In the genomic region with DNA sequence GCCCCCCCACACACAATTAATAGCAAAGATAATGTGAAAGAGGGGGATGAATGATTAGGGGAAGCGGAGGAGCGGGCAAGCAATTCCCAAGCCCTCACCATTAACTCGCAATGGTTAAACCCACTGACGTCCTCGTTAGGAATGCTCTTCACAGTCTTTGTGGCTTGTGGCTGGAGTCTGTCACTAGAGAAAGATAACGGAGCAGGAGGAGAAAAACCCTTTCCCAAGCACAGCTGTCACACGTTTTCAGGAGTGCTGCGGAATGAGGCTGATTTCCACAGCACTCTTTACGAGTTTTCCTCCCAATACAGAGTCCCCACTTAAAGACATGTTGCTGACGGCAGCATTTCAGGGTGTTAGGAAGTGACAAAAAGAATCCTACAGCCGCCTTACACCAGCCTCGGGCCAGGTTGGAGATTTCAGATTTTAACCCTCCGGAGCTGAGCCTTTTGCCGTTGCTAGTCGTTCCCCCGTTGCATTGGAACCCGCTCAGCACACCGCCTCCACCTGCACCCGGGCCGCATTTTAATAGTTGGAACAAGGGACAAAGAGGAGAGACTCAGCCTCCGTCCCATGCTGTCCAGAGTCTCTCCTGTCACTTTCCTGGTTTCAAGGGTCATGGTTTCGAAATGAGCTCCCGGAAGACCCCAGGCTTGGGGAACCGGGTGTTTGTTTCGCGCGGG, we compare ENCODE assay signal across 7 cellular contexts.
A peak's percentile ranks its signal among the peaks of the same experiment; 100 is the strongest.
DNase-seq lines count a peak whose midpoint lies in the region; ATAC-seq and TF ChIP-seq lines count a peak whose summit lies in the region.

No MANE protein-coding gene starts in this region.

- H3K36me3 Mint-ChIP-seq in neural crest cell (ENCODE audit: low read depth) = peaks cover 11% of the 10 kb centered on the region
- H3K36me3 Mint-ChIP-seq in activated T-helper 1 cell treated with anti-CD3 and anti-CD28 coated beads, Interleukin-12 subunit alpha, Interleukin-12 subunit beta, Interleukin-2, Interleukin-4 antibody, amounts not matched to agents 30 ng/mL and 10 ng/mL and 1 ng/mL, durations not matched to agents 14 hours and 24 hours and 36 hours (ENCODE audit: low read depth) = no peaks in the 10 kb centered on the region

- intact Hi-C loops in activated T-helper 1 cell treated with anti-CD3 and anti-CD28 coated beads, Interleukin-12 subunit alpha, Interleukin-12 subunit beta, Interleukin-2, Interleukin-4 antibody, amounts not matched to agents 30 ng/mL and 10 ng/mL and 1 ng/mL, durations not matched to agents 14 hours and 24 hours and 36 hours (cut with micrococcal nuclease) = no loop called here

- no peak for TF ChIP-seq CTCF in GM10266 (IDR thresholded peaks at IDR 0.05; ENCODE audit: control insufficient read depth, insufficient read depth, low read depth, missing control alignments)
- TF ChIP-seq CTCF in epithelial cell of proximal tubule (conservative IDR thresholded peaks at IDR 0.05; ENCODE audit: low read depth, low read length) = no peak
- no peak for TF ChIP-seq CTCF in neural crest cell (conservative IDR thresholded peaks at IDR 0.05)

- DNase-seq in GM10266 (ENCODE audit: extremely low spot score) (peak; percentile 4), OCI-M1 (lab: John Stamatoyannopoulos, UW) (peak; percentile 1), epithelial cell of proximal tubule (ENCODE audit: low read depth) (no peak), neural crest cell (ENCODE audit: low read depth, low spot score) (no peak), NCI-H226 (no peak)
- no peak for DNase-seq in activated T-helper 1 cell treated with anti-CD3 and anti-CD28 coated beads, Interleukin-12 subunit alpha, Interleukin-12 subunit beta, Interleukin-2, Interleukin-4 antibody, amounts not matched to agents 30 ng/mL and 10 ng/mL and 1 ng/mL, durations not matched to agents 14 hours and 24 hours and 36 hours (ENCODE audit: low spot score)

- H3K27me3 Mint-ChIP-seq in neural crest cell (ENCODE audit: low read depth) = no peaks in the 10 kb centered on the region
- peaks cover 21% of the 10 kb centered on the region for H3K27me3 Mint-ChIP-seq in activated T-helper 1 cell treated with anti-CD3 and anti-CD28 coated beads, Interleukin-12 subunit alpha, Interleukin-12 subunit beta, Interleukin-2, Interleukin-4 antibody, amounts not matched to agents 30 ng/mL and 10 ng/mL and 1 ng/mL, durations not matched to agents 14 hours and 24 hours and 36 hours (ENCODE audit: insufficient read depth)

- no peak for ATAC-seq in GM21786 (IDR thresholded peaks at IDR 0.05; ENCODE audit: unreplicated experiment)

- H3K9me3 Mint-ChIP-seq in neural crest cell = no peaks in the 10 kb centered on the region
- no peaks in the 10 kb centered on the region for H3K9me3 Mint-ChIP-seq in activated T-helper 1 cell treated with anti-CD3 and anti-CD28 coated beads, Interleukin-12 subunit alpha, Interleukin-12 subunit beta, Interleukin-2, Interleukin-4 antibody, amounts not matched to agents 30 ng/mL and 10 ng/mL and 1 ng/mL, durations not matched to agents 14 hours and 24 hours and 36 hours

- H3K4me3 ChIP-seq in epithelial cell of proximal tubule (ENCODE audit: low read depth, low read length) = peak overlapping the region; percentile 44

- H3K4me1 Mint-ChIP-seq in neural crest cell = peaks cover 50% of the 10 kb centered on the region
- H3K4me1 Mint-ChIP-seq in activated T-helper 1 cell treated with anti-CD3 and anti-CD28 coated beads, Interleukin-12 subunit alpha, Interleukin-12 subunit beta, Interleukin-2, Interleukin-4 antibody, amounts not matched to agents 30 ng/mL and 10 ng/mL and 1 ng/mL, durations not matched to agents 14 hours and 24 hours and 36 hours (ENCODE audit: low read depth) = no peaks in the 10 kb centered on the region

- peak overlapping the region; percentile 97 for H3K27ac Mint-ChIP-seq in neural crest cell (ENCODE audit: unreplicated experiment)
- no peak overlapping the region for H3K27ac Mint-ChIP-seq in activated T-helper 1 cell treated with anti-CD3 and anti-CD28 coated beads, Interleukin-12 subunit alpha, Interleukin-12 subunit beta, Interleukin-2, Interleukin-4 antibody, amounts not matched to agents 30 ng/mL and 10 ng/mL and 1 ng/mL, durations not matched to agents 14 hours and 24 hours and 36 hours

- peak overlapping the region; percentile 93 for H3K4me3 Mint-ChIP-seq in neural crest cell
- no peak overlapping the region for H3K4me3 Mint-ChIP-seq in activated T-helper 1 cell treated with anti-CD3 and anti-CD28 coated beads, Interleukin-12 subunit alpha, Interleukin-12 subunit beta, Interleukin-2, Interleukin-4 antibody, amounts not matched to agents 30 ng/mL and 10 ng/mL and 1 ng/mL, durations not matched to agents 14 hours and 24 hours and 36 hours

Comparison
In these comparisons a context has a peak if more than half of its experiments do, and no peak if none do; other contexts are left out.
1. DNase-seq: peak in GM10266 (single experiment) and OCI-M1 (single experiment); none in epithelial cell of proximal tubule (single experiment), neural crest cell (single experiment), NCI-H226 (single experiment) and activated T-helper 1 cell treated with anti-CD3 and anti-CD28 coated beads, Interleukin-12 subunit alpha, Interleukin-12 subunit beta, Interleukin-2, Interleukin-4 antibody, amounts not matched to agents 30 ng/mL and 10 ng/mL and 1 ng/mL, durations not matched to agents 14 hours and 24 hours and 36 hours (single experiment).